In the genomic region with DNA sequence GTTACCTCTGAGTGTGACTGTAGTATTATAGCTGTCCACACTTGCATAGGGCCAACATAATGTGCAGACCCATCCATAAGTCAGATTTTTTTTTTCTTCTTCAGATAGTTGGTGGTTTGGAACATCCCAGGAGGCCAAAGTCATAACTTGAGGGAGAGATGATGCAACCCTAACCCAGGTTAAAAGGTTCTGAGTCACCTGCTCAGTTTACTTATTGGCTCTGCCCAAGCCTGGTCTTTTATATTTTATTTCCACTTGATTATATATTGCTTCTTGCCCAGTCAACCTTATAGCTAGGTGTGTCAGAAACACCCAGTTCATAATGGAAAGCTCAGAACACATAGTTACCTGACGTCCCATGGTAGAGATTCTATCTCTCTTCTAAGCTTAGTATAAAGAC, we compare ENCODE assay signal across 16 cellular contexts.
DNase-seq lines count a peak whose midpoint lies in the region; ATAC-seq and TF ChIP-seq lines count a peak whose summit lies in the region.
"Had no signal": no experiment of that assay in that cellular context is flagged by ENCODE, and none has a peak within 500 bp of the region (broad histone marks: within the 10 kb centered on the region; RNA-seq: fewer than 3 reads in every experiment).

No MANE protein-coding gene starts in this region.

- H3K27ac ChIP-seq in PC-3 (ENCODE audit: low read length) = no peak overlapping the region
- no peak overlapping the region for H3K27ac ChIP-seq in RWPE1
- peak overlapping the region; percentile 12 for H3K27ac ChIP-seq in epithelial cell of prostate
- H3K27ac ChIP-seq: A549, C4-2B had no signal

- no peaks in the 10 kb centered on the region for H4K20me1 ChIP-seq in PC-3 (ENCODE audit: low read length)

- no peak for ATAC-seq in PC-3
- ATAC-seq: A549 had no signal

- H3K9ac ChIP-seq in PC-3 (ENCODE audit: low read length) = no peak overlapping the region

- H3K4me3 ChIP-seq in PC-3 (ENCODE audit: low read length) = no peak overlapping the region
- H3K4me3 ChIP-seq: A549 had no signal

- BruUV-seq in PC-3 (replicated peaks; lab: Mats Ljungman, UMichigan) = no TSS peak

- peak; percentile 46 for DNase-seq in PC-3
- peak; percentile 45 for DNase-seq in RWPE1 (ENCODE audit: low spot score)
- DNase-seq in epithelial cell of prostate (ENCODE audit: low read depth, low spot score) = no peak
- peak; percentile 34 for DNase-seq in renal cortical epithelial cell (ENCODE audit: low read depth)
- DNase-seq in anterior cingulate cortex (lab: John Stamatoyannopoulos, UW) = no peak
- no peak for DNase-seq in cortex of kidney (lab: John Stamatoyannopoulos, UW)
- no peak for DNase-seq in DMS 273 (lab: John Stamatoyannopoulos, UW; ENCODE audit: unreplicated experiment)
- DNase-seq in NCI-H187 treated with DMSO at 0.1 percent for 48 hours (lab: John Stamatoyannopoulos, UW) = no peak
- DNase-seq: BE2C; CD4-positive, alpha-beta memory T cell; DND-41; GDM1; GOT3; H9 had no signal

- CTCF ChIA-PET in PC-3 (lab: Charles Lee) = no interaction called here
- CTCF ChIA-PET in RWPE1 (lab: Yijun Ruan, JAX) = no interaction called here

- H3K36me3 ChIP-seq in PC-3 (ENCODE audit: low read depth, low read length) = no peaks in the 10 kb centered on the region
- H3K36me3 ChIP-seq: BE2C had no signal

- POLR2A ChIA-PET in PC-3 (lab: Charles Lee; ENCODE audit: unreplicated experiment) = no interaction called here
- POLR2A ChIA-PET in RWPE1 (lab: Yijun Ruan, JAX; ENCODE audit: low non-redundant PET) = no interaction called here

- no peaks in the 10 kb centered on the region for H3K9me2 ChIP-seq in PC-3 (replicated peaks; ENCODE audit: low read length)

- H3K79me2 ChIP-seq in PC-3 (ENCODE audit: low read length) = no peaks in the 10 kb centered on the region

- no peaks in the 10 kb centered on the region for H3K27me3 ChIP-seq in PC-3 (ENCODE audit: low read length)
- H3K27me3 ChIP-seq: BE2C had no signal

- H3K4me1 ChIP-seq in PC-3 (ENCODE audit: insufficient read depth, low read length) = no peaks in the 10 kb centered on the region; the same call in 1 of the 2 replicates
- H3K4me1 ChIP-seq: A549, BE2C had no signal

- intact Hi-C loops in PC-3 (cut with micrococcal nuclease) = no loop called here

- H3F3A ChIP-seq in PC-3 (ENCODE audit: low read length, unreplicated experiment) = no peaks in the 10 kb centered on the region

- no peak overlapping the region for H3K4me2 ChIP-seq in PC-3 (ENCODE audit: low read length)
- H3K4me2 ChIP-seq: A549 had no signal

- no peak overlapping the region for H2AFZ ChIP-seq in PC-3 (ENCODE audit: low read length)

- H3K9me3 ChIP-seq in PC-3 (ENCODE audit: low read length) = no peaks in the 10 kb centered on the region
- H3K9me3 ChIP-seq: A549, BE2C had no signal

- TF ChIP-seq CTCF in PC-3 (conservative IDR thresholded peaks at IDR 0.05; ENCODE audit: low read depth, low read length) (no peak), RWPE1 (conservative IDR thresholded peaks at IDR 0.05; ENCODE audit: low read depth) (no peak)

Comparison
In these comparisons a context has a peak if more than half of its experiments do, and no peak if none do; other contexts are left out.
1. DNase-seq: peak in PC-3 (single experiment), RWPE1 (single experiment) and renal cortical epithelial cell (single experiment); none in epithelial cell of prostate (single experiment), anterior cingulate cortex (0 of 58), cortex of kidney (single experiment), DMS 273 (single experiment) and NCI-H187 treated with DMSO at 0.1 percent for 48 hours (single experiment).